Comparison of ENCODE assay signal across 16 cellular contexts in the genomic region with DNA sequence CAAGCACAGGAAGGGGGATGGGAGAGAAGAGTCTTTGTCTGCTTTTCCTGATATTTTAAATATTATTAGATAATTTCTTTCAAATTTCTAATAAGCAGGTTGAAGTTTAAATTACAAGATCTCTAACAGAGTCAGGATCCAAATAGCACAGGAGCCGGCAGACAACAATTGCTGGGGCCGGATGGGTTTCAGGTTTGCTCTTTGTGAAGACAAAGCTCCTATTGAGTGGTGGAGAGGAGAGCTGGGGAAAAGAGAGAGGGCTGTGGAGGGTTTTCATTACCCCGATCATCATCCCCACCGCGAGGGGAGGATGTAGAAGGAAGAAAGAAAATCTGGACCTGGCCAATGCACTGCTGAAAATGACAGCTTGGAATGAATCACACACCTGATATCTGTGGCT.
"Had no signal": no experiment of that assay in that cellular context is flagged by ENCODE, and none has a peak within 500 bp of the region (broad histone marks: within the 10 kb centered on the region; RNA-seq: fewer than 3 reads in every experiment).

No MANE protein-coding gene starts in this region.

- H3K27me3 ChIP-seq: adrenal gland had no signal

- H3K27ac ChIP-seq: adrenal gland, epithelial cell of prostate, gastroesophageal sphincter, left ventricle myocardium inferior, suprapubic skin, upper lobe of right lung had no signal

- H3K4me1 ChIP-seq: gastroesophageal sphincter, left ventricle myocardium inferior, suprapubic skin, upper lobe of right lung had no signal

- H3K9me3 ChIP-seq: adrenal gland, gastroesophageal sphincter, left ventricle myocardium inferior, suprapubic skin, upper lobe of right lung had no signal

- H3K4me3 ChIP-seq: adrenal gland, gastroesophageal sphincter, left ventricle myocardium inferior, suprapubic skin, upper lobe of right lung had no signal

- FAIRE-seq: keratinocyte had no signal

- ATAC-seq: gastroesophageal sphincter; natural killer cell treated with Interleukin-12 subunit alpha and Interleukin-12 subunit beta and Interleukin-15 and Interleukin-18, amount 100 ng/mL, for 72 hours; upper lobe of right lung had no signal

- DNase-seq: activated B cell treated with CpG ODN at 0.5 μM for 24 hours; activated CD4-positive, alpha-beta T cell treated with anti-CD3 and anti-CD28 coated beads, Interleukin-2, amount 10 ng/mL, durations not matched to agents 24 days and 14 days; activated naive CD4-positive, alpha-beta T cell treated with anti-CD3 and anti-CD28 coated beads, Interleukin-2, amount 50 U/mL, for 16 hours; adrenal gland; central memory CD4-positive, alpha-beta T cell; effector memory CD4-positive, alpha-beta T cell; left ventricle myocardium inferior; stimulated activated CD4-positive, alpha-beta T cell treated with anti-CD3 and anti-CD28 coated beads, Interleukin-12 subunit alpha, Interleukin-12 subunit beta, amount 100 ng/mL, for 4 hours; stimulated activated CD4-positive, alpha-beta T cell treated with anti-CD3 and anti-CD28 coated beads, Interleukin-2, amount 100 ng/mL, for 48 hours; stimulated activated naive CD4-positive, alpha-beta T cell treated with Interleukin-2 at 50 U/mL for 16 hours; upper lobe of right lung had no signal

- H3K36me3 ChIP-seq: adrenal gland, gastroesophageal sphincter, left ventricle myocardium inferior, suprapubic skin, upper lobe of right lung had no signal
